In genomic region chr21:42838212-42838690, GRCh38 we compare ENCODE assay signal across 7 cellular contexts. TPM values are rescaled to one million over a fixed set of nuclear protein-coding genes. Genes with fewer than 3 reads are reported as not detected.
DNase-seq lines count a peak whose midpoint lies in the region; ATAC-seq and TF ChIP-seq lines count a peak whose summit lies in the region.
"Not testable (repeated sequence)": the region's sequence is repeated elsewhere in the genome, so short reads cannot be mapped to it uniquely, and the experiment has no call there.

No MANE protein-coding gene starts in this region.

- not testable (repeated sequence) for H3K14ac ChIP-seq in neuronal stem cell (ENCODE audit: low read length)

- not testable (repeated sequence) for H3K18ac ChIP-seq in neuronal stem cell (ENCODE audit: low read length)

- not testable (repeated sequence) for H2BK15ac ChIP-seq in neuronal stem cell (ENCODE audit: low read length)

- not testable (repeated sequence) for H2AFZ ChIP-seq in neuronal stem cell (ENCODE audit: low read length)

- TF ChIP-seq EP300 in stomach (IDR thresholded peaks at IDR 0.05), result not testable (repeated sequence)

- not testable (repeated sequence) for H3K27me3 Mint-ChIP-seq in T-helper 1 cell treated with Interleukin-12 subunit alpha and Interleukin-12 subunit beta and Interleukin-4 antibody, amounts not matched to agents 30 μg/mL and 1 μg/mL, for 36 hours (ENCODE audit: low read depth); activated CD4-positive, alpha-beta memory T cell treated with anti-CD3 and anti-CD28 coated beads for 36 hours

- not testable (repeated sequence) for H3K4me1 ChIP-seq in colonic mucosa; neuronal stem cell (ENCODE audit: control insufficient read depth in 2 of 2, insufficient read depth in 1 of 2, low read depth in 1 of 2, low read length in 2 of 2); stomach

- not testable (repeated sequence) for H3K23ac ChIP-seq in neuronal stem cell (ENCODE audit: low read depth, low read length, poor library complexity)

- no CpG with 5 or more reads among the region's 8 CpGs for WGBS in neuronal stem cell (ENCODE audit: extremely low coverage in 2 of 2, insufficient read length in 2 of 2, insufficient replicate concordance in 1 of 2), 2 donors
- WGBS in stomach, 5 donors, result 68 to 75% (median 71%) methylated on average over 7 to 8 of the region's 8 CpGs

- not testable (repeated sequence) for H3K36me3 ChIP-seq in colonic mucosa
- H3K36me3 ChIP-seq in neuronal stem cell (replicated peaks in 1 of 2; ENCODE audit: control insufficient read depth in 2 of 2, insufficient read depth in 2 of 2, low read length in 2 of 2) (peaks cover 26 to 50% of the 10 kb centered on the region in 2 donors), stomach (peaks cover 19 to 46% (median 43%) of the 10 kb centered on the region in 4 donors)

- H3K4me3 ChIP-seq in colonic mucosa; neuronal stem cell (ENCODE audit: low read length in 2 of 2); stomach: not testable (repeated sequence)

- TF ChIP-seq CTCF in GM13976 (IDR thresholded peaks at IDR 0.05; ENCODE audit: borderline replicate concordance, control extremely low read depth, extremely low read depth, insufficient read depth, missing control alignments); colonic mucosa (IDR thresholded peaks at IDR 0.05); stomach (IDR thresholded peaks at IDR 0.05): not testable (repeated sequence)

- not testable (repeated sequence) for H2BK5ac ChIP-seq in neuronal stem cell (ENCODE audit: low read length)

- H2BK12ac ChIP-seq in neuronal stem cell (ENCODE audit: low read length), result not testable (repeated sequence)

- H3K4me3 Mint-ChIP-seq in T-helper 1 cell treated with Interleukin-12 subunit alpha and Interleukin-12 subunit beta and Interleukin-4 antibody, amounts not matched to agents 30 μg/mL and 1 μg/mL, for 36 hours; activated CD4-positive, alpha-beta memory T cell treated with anti-CD3 and anti-CD28 coated beads for 36 hours: not testable (repeated sequence)

- not testable (repeated sequence) for H3K9ac ChIP-seq in colonic mucosa (ENCODE audit: low read depth in 2 of 2, low read length in 2 of 2); neuronal stem cell (ENCODE audit: low read depth, low read length, poor library complexity)

- not testable (repeated sequence) for H3K79me1 ChIP-seq in neuronal stem cell (ENCODE audit: low read depth, low read length)

- not testable (repeated sequence) for H3K9me3 ChIP-seq in colonic mucosa; neuronal stem cell (replicated peaks in 1 of 2; ENCODE audit: control insufficient read depth in 2 of 2, insufficient read depth in 1 of 2, low read depth in 1 of 2, low read length in 2 of 2); stomach

- intact Hi-C loops in activated CD4-positive, alpha-beta memory T cell treated with anti-CD3 and anti-CD28 coated beads for 36 hours (cut with micrococcal nuclease); colonic mucosa (cut with DNase I); stomach (cut with DNase I; ENCODE audit: low total_unique reads): not testable (repeated sequence)

- peak overlapping the region; percentile 61 for H3K4ac ChIP-seq in neuronal stem cell (ENCODE audit: low read length)

- not testable (repeated sequence) for H2BK120ac ChIP-seq in neuronal stem cell (ENCODE audit: low read depth, low read length)

- H3K27me3 ChIP-seq in colonic mucosa; neuronal stem cell (ENCODE audit: control insufficient read depth in 3 of 3, insufficient read depth in 3 of 3, low read depth in 1 of 3, low read length in 3 of 3); stomach: not testable (repeated sequence)

- H4K8ac ChIP-seq in neuronal stem cell (ENCODE audit: low read depth, low read length), result not testable (repeated sequence)

- not testable (repeated sequence) for H4K91ac ChIP-seq in neuronal stem cell (ENCODE audit: low read depth, low read length, poor library complexity)

- peak; percentile 59 for ATAC-seq in left lobe of liver

- H3K4me2 ChIP-seq in neuronal stem cell (ENCODE audit: insufficient read depth, low read length, poor library complexity, severe bottlenecking), result not testable (repeated sequence)

- CTCF ChIA-PET in activated CD4-positive, alpha-beta memory T cell treated with anti-CD3 and anti-CD28 coated beads for 36 hours (lab: Charles Lee), result not testable (repeated sequence)

- H3K9me3 Mint-ChIP-seq in T-helper 1 cell treated with Interleukin-12 subunit alpha and Interleukin-12 subunit beta and Interleukin-4 antibody, amounts not matched to agents 30 μg/mL and 1 μg/mL, for 36 hours; activated CD4-positive, alpha-beta memory T cell treated with anti-CD3 and anti-CD28 coated beads for 36 hours: not testable (repeated sequence)

- H3K36me3 Mint-ChIP-seq in T-helper 1 cell treated with Interleukin-12 subunit alpha and Interleukin-12 subunit beta and Interleukin-4 antibody, amounts not matched to agents 30 μg/mL and 1 μg/mL, for 36 hours (ENCODE audit: low read depth), result not testable (repeated sequence)
- H3K36me3 Mint-ChIP-seq in activated CD4-positive, alpha-beta memory T cell treated with anti-CD3 and anti-CD28 coated beads for 36 hours, result peaks cover 16% of the 10 kb centered on the region

- in situ Hi-C loops in GM13976 (cut with MboI; ENCODE audit: low sequenced_read_pairs, unreplicated experiment), result not testable (repeated sequence)

- H3K4me1 Mint-ChIP-seq in T-helper 1 cell treated with Interleukin-12 subunit alpha and Interleukin-12 subunit beta and Interleukin-4 antibody, amounts not matched to agents 30 μg/mL and 1 μg/mL, for 36 hours (ENCODE audit: low read depth), result not testable (repeated sequence)
- H3K4me1 Mint-ChIP-seq in activated CD4-positive, alpha-beta memory T cell treated with anti-CD3 and anti-CD28 coated beads for 36 hours (ENCODE audit: low read depth), result peaks cover 11% of the 10 kb centered on the region

- not testable (repeated sequence) for TF ChIP-seq POLR2A in stomach (IDR thresholded peaks at IDR 0.05)

- POLR2A ChIA-PET in activated CD4-positive, alpha-beta memory T cell treated with anti-CD3 and anti-CD28 coated beads for 36 hours (lab: Charles Lee), result not testable (repeated sequence)

- not testable (repeated sequence) for H2AK5ac ChIP-seq in neuronal stem cell (ENCODE audit: low read depth, low read length)

- peak overlapping the region; percentile 8 for H3K27ac Mint-ChIP-seq in T-helper 1 cell treated with Interleukin-12 subunit alpha and Interleukin-12 subunit beta and Interleukin-4 antibody, amounts not matched to agents 30 μg/mL and 1 μg/mL, for 36 hours
- H3K27ac Mint-ChIP-seq in activated CD4-positive, alpha-beta memory T cell treated with anti-CD3 and anti-CD28 coated beads for 36 hours, result not testable (repeated sequence)

- H3K27ac ChIP-seq in colonic mucosa; neuronal stem cell (replicated peaks; ENCODE audit: low read length); stomach: not testable (repeated sequence)

- DNase-seq in GM13976 (ENCODE audit: low spot score), result peak; percentile 30
- peak; percentile 6 for DNase-seq in activated CD4-positive, alpha-beta memory T cell treated with anti-CD3 and anti-CD28 coated beads for 36 hours
- DNase-seq in colonic mucosa, result peak; percentile 16
- peak; percentile 44 for DNase-seq in left lobe of liver (ENCODE audit: low spot score)
- DNase-seq in neuronal stem cell (ENCODE audit: low spot score), result not testable (repeated sequence)
- peak; percentile 16 for DNase-seq in stomach

RNA-seq across cellular contexts. Expression of gene WDR4, which starts 41.1 kb away (rescaled TPM):
- 10 to 100 TPM; 39.8 to 39.9 TPM for total RNA-seq in activated CD4-positive, alpha-beta memory T cell treated with anti-CD3 and anti-CD28 coated beads for 36 hours
- total RNA-seq in colonic mucosa (10 to 100 TPM in 1 of 2 donors, 1 to 10 TPM in 1; 8.1 to 43.7 TPM), left lobe of liver (8.2 TPM), stomach (100 to 1,000 TPM in 1 of 5 donors, 10 to 100 TPM in 2, 1 to 10 TPM in 2; 7.6 to 285 (median 21.5) TPM)
- 6.2 TPM for polyA plus RNA-seq in neuronal stem cell (2013, experiment 1 of 2)
- 6.2 TPM for polyA plus RNA-seq in neuronal stem cell (2013, experiment 2 of 2)
- polyA plus RNA-seq in stomach, result 10 to 100 TPM in 1 of 3 donors, 1 to 10 TPM in 2; 7.5 to 10.4 (median 7.8) TPM

RNA-seq across cellular contexts. Expression of gene NDUFV3, which starts 54.9 kb away (rescaled TPM):
- 10 to 100 TPM; 16.1 to 17.3 TPM for total RNA-seq in activated CD4-positive, alpha-beta memory T cell treated with anti-CD3 and anti-CD28 coated beads for 36 hours
- total RNA-seq in colonic mucosa, result 10 to 100 TPM; 25.9 to 36.6 TPM
- 22.8 TPM for total RNA-seq in left lobe of liver
- 25.5 TPM for polyA plus RNA-seq in neuronal stem cell (2013, experiment 1 of 2)
- 25.6 TPM for polyA plus RNA-seq in neuronal stem cell (2013, experiment 2 of 2)
- 10 to 100 TPM; 33.9 to 51.3 (median 42.3) TPM for total RNA-seq in stomach
- polyA plus RNA-seq in stomach, result 10 to 100 TPM; 19.2 to 19.6 (median 19.3) TPM
